8 cellular contexts compared by ENCODE assay signal in genomic region chr12:57280234-57281062, GRCh38. TPM values are rescaled to one million over a fixed set of nuclear protein-coding genes. Genes with fewer than 3 reads are reported as not detected.
A peak's percentile ranks its signal among the peaks of the same experiment; 100 is the strongest.
DNase-seq lines count a peak whose midpoint lies in the region; ATAC-seq and TF ChIP-seq lines count a peak whose summit lies in the region.

No MANE protein-coding gene starts in this region.

- peak; percentile 19 to 79 (median 47) for DNase-seq in CD8-positive, alpha-beta memory T cell
- DNase-seq in T-helper 9 cell (peak; percentile 31), mesothelial cell of epicardium (ENCODE audit: low spot score in 2 of 2, unreplicated experiment in 2 of 2) (no peak), HuH-7 (ENCODE audit: low spot score) (no peak)
- peak; percentile 47 for DNase-seq in stimulated activated CD8-positive, alpha-beta memory T cell treated with anti-CD3 and anti-CD28 coated beads, Interleukin-7, amount 100 ng/mL, for 24 hours (ENCODE audit: low read depth)

- peak overlapping the region; percentile 22 for H3K4me3 ChIP-seq in CD8-positive, alpha-beta memory T cell (ENCODE audit: low read length)

- peak overlapping the region; percentile 57 to 98 (median 90) for H3K27ac Mint-ChIP-seq in CD8-positive, alpha-beta memory T cell
- H3K27ac Mint-ChIP-seq in brain (peak overlapping the region; percentile 14 to 92 (median 77)), mesothelial cell of epicardium (peak overlapping the region; percentile 80)

- no peaks in the 10 kb centered on the region for H3K27me3 Mint-ChIP-seq in CD8-positive, alpha-beta memory T cell
- no peaks in the 10 kb centered on the region for H3K27me3 Mint-ChIP-seq in brain
- no peaks in the 10 kb centered on the region for H3K27me3 Mint-ChIP-seq in mesothelial cell of epicardium (ENCODE audit: low read depth)

- TF ChIP-seq CTCF in brain (conservative IDR thresholded peaks at IDR 0.05) (no peak), mesothelial cell of epicardium (IDR thresholded peaks at IDR 0.05; ENCODE audit: unreplicated experiment) (no peak)

- H3K9me3 Mint-ChIP-seq in CD8-positive, alpha-beta memory T cell = peaks cover 0 to 2% (median 0%) of the 10 kb centered on the region in 5 donors
- H3K9me3 Mint-ChIP-seq in brain = peaks cover 0 to 2% (median 0%) of the 10 kb centered on the region in 5 experiments
- no peaks in the 10 kb centered on the region for H3K9me3 Mint-ChIP-seq in mesothelial cell of epicardium

- H3K27ac ChIP-seq in CD8-positive, alpha-beta memory T cell (ENCODE audit: low read depth, low read length) = peak overlapping the region; percentile 18

- POLR2A ChIA-PET in CD8-positive, alpha-beta memory T cell (lab: Charles Lee) = interaction anchor here (0.6 kb wide), 1 partner anchor 150 kb away, joined by 4 read pairs; no protein-coding TSS in a partner anchor

- no peaks in the 10 kb centered on the region for H3K9me3 ChIP-seq in CD8-positive, alpha-beta memory T cell (ENCODE audit: low read length)

- H3K36me3 Mint-ChIP-seq in CD8-positive, alpha-beta memory T cell = peaks cover 12 to 85% (median 29%) of the 10 kb centered on the region in 3 donors
- H3K36me3 Mint-ChIP-seq in brain (peaks cover 73% of the 10 kb centered on the region), mesothelial cell of epicardium (peaks cover 49% of the 10 kb centered on the region)

- peaks cover 14% of the 10 kb centered on the region for H3K4me1 ChIP-seq in CD8-positive, alpha-beta memory T cell (ENCODE audit: insufficient read depth, low read length)

- peak; percentile 89 for ATAC-seq in GM19452 (IDR thresholded peaks at IDR 0.05; ENCODE audit: unreplicated experiment)
- ATAC-seq in HG03565 (IDR thresholded peaks at IDR 0.05; ENCODE audit: unreplicated experiment) = peak; percentile 96

- peak overlapping the region in 6 of 7 donors; percentile 28 to 70 (median 52) for H3K4me3 Mint-ChIP-seq in CD8-positive, alpha-beta memory T cell
- H3K4me3 Mint-ChIP-seq in brain = no peak overlapping the region
- H3K4me3 Mint-ChIP-seq in mesothelial cell of epicardium = no peak overlapping the region

- H3K27me3 ChIP-seq in CD8-positive, alpha-beta memory T cell (ENCODE audit: insufficient read depth, low read length, poor library complexity, severe bottlenecking) = no peaks in the 10 kb centered on the region

- CTCF ChIA-PET in CD8-positive, alpha-beta memory T cell (lab: Charles Lee) = no interaction called here

- peaks cover 17 to 24% (median 22%) of the 10 kb centered on the region in 3 donors for H3K4me1 Mint-ChIP-seq in CD8-positive, alpha-beta memory T cell
- H3K4me1 Mint-ChIP-seq in brain (peaks cover 9% of the 10 kb centered on the region), mesothelial cell of epicardium (peaks cover 8% of the 10 kb centered on the region)

- peaks cover 20% of the 10 kb centered on the region for H3K36me3 ChIP-seq in CD8-positive, alpha-beta memory T cell (ENCODE audit: insufficient read depth, low read length)

RNA-seq across cellular contexts. Expression of gene STAC3, which starts 29.5 kb away (rescaled TPM):
- total RNA-seq in CD8-positive, alpha-beta memory T cell = 1 to 10 TPM in 1 of 2 experiments, under 1 TPM in 1; 0.96 to 1.4 TPM
- polyA plus RNA-seq in CD8-positive, alpha-beta memory T cell = not detected
- polyA plus RNA-seq in brain (ENCODE audit: insufficient read depth, low read depth, low replicate concordance) = 1.9 TPM
- total RNA-seq in mesothelial cell of epicardium = 9.8 to 11.3 TPM (median 10.6 TPM) in 3 replicates

RNA-seq across cellular contexts. Expression of gene SHMT2, which starts 50.9 kb away (rescaled TPM):
- total RNA-seq in CD8-positive, alpha-beta memory T cell = 100 to 1,000 TPM; 349 to 352 TPM
- polyA plus RNA-seq in CD8-positive, alpha-beta memory T cell = 34.7 TPM
- polyA plus RNA-seq in brain (ENCODE audit: insufficient read depth, low read depth, low replicate concordance) = 394 TPM
- total RNA-seq in mesothelial cell of epicardium = 78.7 to 83.7 TPM (median 78.8 TPM) in 3 replicates

Comparison
In these comparisons a context has a peak if more than half of its experiments do, and no peak if none do; other contexts are left out.
1. DNase-seq: peak in CD8-positive, alpha-beta memory T cell (5 of 5), T-helper 9 cell (single experiment) and stimulated activated CD8-positive, alpha-beta memory T cell treated with anti-CD3 and anti-CD28 coated beads, Interleukin-7, amount 100 ng/mL, for 24 hours (single experiment); none in mesothelial cell of epicardium (0 of 2) and HuH-7 (single experiment).
2. H3K4me3 Mint-ChIP-seq: peak in CD8-positive, alpha-beta memory T cell (6 of 7); none in brain (0 of 5) and mesothelial cell of epicardium (single experiment).
3. Peak in every context shown above with its lines, with median percentiles within 50 percentile points of each other: H3K27ac Mint-ChIP-seq.